In the genomic region with DNA sequence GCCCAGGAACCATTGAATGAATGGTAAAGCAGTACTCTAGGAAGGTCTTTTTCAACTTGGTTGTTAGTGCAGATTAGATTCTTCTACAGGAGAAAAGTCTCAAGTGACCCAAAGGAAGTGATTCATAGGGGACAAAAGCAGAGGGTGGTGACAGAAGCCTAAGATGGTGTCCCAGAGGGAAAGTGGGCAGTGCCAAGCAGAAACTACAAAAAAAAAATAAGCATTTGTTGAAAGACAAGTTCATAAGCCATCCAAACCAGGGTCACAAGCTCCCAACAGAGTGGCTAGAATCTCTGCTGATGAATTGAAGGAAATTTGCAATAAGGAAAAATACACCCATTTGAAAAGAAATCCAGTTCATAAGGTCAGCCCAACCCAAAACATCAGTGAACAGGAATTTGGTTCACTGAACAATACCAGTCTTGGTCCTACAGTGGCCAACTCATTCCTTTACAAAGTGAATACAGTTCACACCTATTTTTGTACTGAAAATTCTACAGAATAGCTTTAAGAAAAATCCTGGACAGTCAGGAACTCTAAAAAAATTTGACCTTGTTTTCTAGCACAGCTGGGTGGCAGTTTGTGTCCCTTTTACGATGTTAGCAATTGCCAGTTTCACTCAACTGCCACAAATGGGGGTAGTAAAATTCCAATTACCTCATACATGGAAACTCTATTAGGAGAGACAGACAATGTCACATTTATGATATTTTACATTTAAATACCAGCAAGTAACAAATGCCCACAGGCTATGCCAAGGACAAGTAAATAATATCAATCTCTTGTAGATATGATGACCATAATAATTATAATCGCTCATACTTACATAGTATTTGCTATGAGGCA, we compare ENCODE assay signal across 15 cellular contexts. TPM values are rescaled to one million over a fixed set of nuclear protein-coding genes. Genes with fewer than 3 reads are reported as not detected.
DNase-seq lines count a peak whose midpoint lies in the region; ATAC-seq and TF ChIP-seq lines count a peak whose summit lies in the region.
"Had no signal": no experiment of that assay in that cellular context is flagged by ENCODE, and none has a peak within 500 bp of the region (broad histone marks: within the 10 kb centered on the region; RNA-seq: fewer than 3 reads in every experiment).

No MANE protein-coding gene starts in this region.

- H3K27me3 ChIP-seq in psoas muscle (ENCODE audit: insufficient read depth in 3 of 3, low read length in 2 of 3), result no peaks in the 10 kb centered on the region
- H3K27me3 ChIP-seq: tibial artery had no signal

- H3K27ac ChIP-seq in psoas muscle, result no peak overlapping the region
- H3K27ac ChIP-seq: SK-N-MC, tibial artery, VCaP had no signal

- H3K9me3 ChIP-seq in psoas muscle, result no peaks in the 10 kb centered on the region
- H3K9me3 ChIP-seq: tibial artery had no signal

- WGBS in psoas muscle, 3 donors, result 48 to 52% (median 50%) methylated on average over 2 of the region's 2 CpGs

- H3K4me3 ChIP-seq in NB4 (ENCODE audit: low read depth, low read length) (no peak overlapping the region), psoas muscle (no peak overlapping the region)
- H3K4me3 ChIP-seq: SK-N-MC, tibial artery had no signal

- peak; percentile 69 for ATAC-seq in esophagus mucosa
- peak; percentile 78 for ATAC-seq in sciatic nerve
- no peak for ATAC-seq in psoas muscle
- no peak for ATAC-seq in HG03442 (IDR thresholded peaks at IDR 0.05; ENCODE audit: unreplicated experiment)

- no peaks in the 10 kb centered on the region for H3K4me1 ChIP-seq in psoas muscle

- no peaks in the 10 kb centered on the region for H3K36me3 ChIP-seq in psoas muscle (ENCODE audit: insufficient read depth in 1 of 2, low read depth in 1 of 2)
- H3K36me3 ChIP-seq: tibial artery had no signal

- intact Hi-C loops in sciatic nerve (cut with DNase I) (no loop called here), psoas muscle (cut with DNase I) (no loop called here), posterior vena cava (cut with DNase I) (no loop called here)

- TF ChIP-seq POLR2A in NB4 (IDR thresholded peaks at IDR 0.05; ENCODE audit: extremely low read depth, insufficient read length), result no peak

- DNase-seq in ELR (ENCODE audit: low read depth) (peak; percentile 50), NB4 (ENCODE audit: low read depth) (peak; percentile 74), sciatic nerve (ENCODE audit: low spot score) (no peak), middle frontal gyrus (ENCODE audit: extremely low spot score, low spot score) (no peak), psoas muscle (no peak), posterior vena cava (ENCODE audit: low spot score) (no peak)
- DNase-seq: activated naive CD4-positive, alpha-beta T cell; CD4-positive, CD25-positive, alpha-beta regulatory T cell; NCI-H1092; NCI-H2171 treated with DMSO at 0.1 percent for 48 hours; tibial artery had no signal

- TF ChIP-seq CTCF in NB4 (IDR thresholded peaks at IDR 0.05; ENCODE audit: low read depth, low read length) (no peak), psoas muscle (IDR thresholded peaks at IDR 0.05) (no peak)

RNA-seq across cellular contexts. Expression of a gene that starts 21.6 kb away (rescaled TPM):
- 21.4 TPM for total RNA-seq in esophagus mucosa
- 48.0 TPM for total RNA-seq in sciatic nerve
- 10 to 100 TPM in 3 of 4 donors, 1 to 10 TPM in 1; 9.0 to 14.0 (median 12.1) TPM for total RNA-seq in psoas muscle
- 10 to 100 TPM in 1 of 3 donors, 1 to 10 TPM in 2; 5.5 to 11.3 (median 8.3) TPM for polyA plus RNA-seq in psoas muscle
- 10 to 100 TPM; 24.6 to 28.2 TPM for total RNA-seq in posterior vena cava

Comparison
In these comparisons a context has a peak if more than half of its experiments do, and no peak if none do; other contexts are left out.
1. DNase-seq: peak in ELR (single experiment) and NB4 (single experiment); none in sciatic nerve (single experiment), middle frontal gyrus (single experiment), psoas muscle (0 of 2) and posterior vena cava (single experiment).
2. ATAC-seq: peak in esophagus mucosa (single experiment) and sciatic nerve (single experiment); none in psoas muscle (0 of 4) and HG03442 (single experiment).